In the genomic region with DNA sequence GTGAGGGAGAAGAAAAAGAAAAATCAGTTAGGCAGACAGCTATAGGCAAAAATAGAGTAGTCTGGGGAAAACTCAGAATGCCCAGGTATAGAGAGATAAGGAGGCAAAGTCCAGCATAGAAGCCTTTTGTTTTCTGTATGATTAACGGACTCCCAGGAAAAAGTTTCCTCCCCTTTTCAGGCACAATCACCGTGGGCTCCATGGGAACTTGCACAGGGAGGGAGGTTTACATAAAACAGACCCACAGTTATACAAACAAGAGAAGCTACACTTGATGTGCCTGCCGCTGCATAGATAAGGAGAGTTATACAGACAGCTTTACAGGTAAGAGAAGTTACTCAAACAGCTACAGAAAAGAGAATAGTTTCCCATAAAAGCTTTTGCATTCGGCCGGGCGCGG, we compare ENCODE assay signal across 28 cellular contexts. TPM values are rescaled to one million over a fixed set of nuclear protein-coding genes. Genes with fewer than 3 reads are reported as not detected.
"Had no signal": no experiment of that assay in that cellular context is flagged by ENCODE, and none has a peak within 500 bp of the region (broad histone marks: within the 10 kb centered on the region; RNA-seq: fewer than 3 reads in every experiment).

No MANE protein-coding gene starts in this region.

- ATAC-seq: esophagus mucosa; gastrocnemius medialis; heart right ventricle; left cardiac atrium; left lung; left ventricle myocardium superior; lower lobe of right lung; naive thymus-derived CD4-positive, alpha-beta T cell had no signal

- H3K4me3 Mint-ChIP-seq: dendritic cell treated with granulocyte-macrophage colony-stimulating factor and Interleukin-4, amounts not matched to agents 40 ng/mL and 50 ng/mL, for 4 days; naive thymus-derived CD4-positive, alpha-beta T cell had no signal

- H3K36me3 ChIP-seq: colonic mucosa, esophagus squamous epithelium, gastrocnemius medialis, heart right ventricle, left lung, lower lobe of right lung had no signal

- H3K27me3 Mint-ChIP-seq: dendritic cell treated with granulocyte-macrophage colony-stimulating factor and Interleukin-4, amounts not matched to agents 40 ng/mL and 50 ng/mL, for 4 days had no signal

- H3K27ac Mint-ChIP-seq: dendritic cell treated with granulocyte-macrophage colony-stimulating factor and Interleukin-4, amounts not matched to agents 40 ng/mL and 50 ng/mL, for 4 days; naive thymus-derived CD4-positive, alpha-beta T cell had no signal

- H3K4me3 ChIP-seq: colonic mucosa, esophagus squamous epithelium, gastrocnemius medialis, heart right ventricle, left lung, lower lobe of right lung had no signal

- H3K4me1 Mint-ChIP-seq: naive thymus-derived CD4-positive, alpha-beta T cell had no signal

- H3K27me3 ChIP-seq: colonic mucosa, esophagus squamous epithelium, gastrocnemius medialis, heart right ventricle, left lung had no signal

- DNase-seq: colonic mucosa; cortex of kidney; effector CD8-positive, alpha-beta T cell; erythroblast; esophagus squamous epithelium; foreskin fibroblast; foreskin melanocyte; gastrocnemius medialis; glutamatergic neuron; head of caudate nucleus; heart right ventricle; left cardiac atrium; left lung; left ventricle myocardium superior; lower lobe of right lung; midbrain; naive thymus-derived CD4-positive, alpha-beta T cell had no signal

- FAIRE-seq: islet of Langerhans had no signal

- H3K27ac ChIP-seq: colonic mucosa, esophagus squamous epithelium, gastrocnemius medialis, heart right ventricle, left lung, lower lobe of right lung had no signal

- H3K4me1 ChIP-seq: colonic mucosa, esophagus squamous epithelium, gastrocnemius medialis, heart right ventricle, left lung, lower lobe of right lung had no signal

- H3K9me3 ChIP-seq: colonic mucosa, esophagus squamous epithelium, gastrocnemius medialis, lower lobe of right lung had no signal

RNA-seq across cellular contexts. Expression of gene SULT1C3, which starts 39.2 kb away (rescaled TPM):
- total RNA-seq: chondrocyte; dermis microvascular lymphatic vessel endothelial cell; esophagus squamous epithelium; gastrocnemius medialis; glomerular endothelial cell; heart right ventricle; kidney epithelial cell; left cardiac atrium; left lung; left ventricle myocardium superior; lower leg skin; lower lobe of right lung; lung microvascular endothelial cell; mononuclear cell; naive thymus-derived CD4-positive, alpha-beta T cell had no signal
- polyA plus RNA-seq: heart right ventricle; keratinocyte; naive thymus-derived CD4-positive, alpha-beta T cell had no signal
